In the genomic region with DNA sequence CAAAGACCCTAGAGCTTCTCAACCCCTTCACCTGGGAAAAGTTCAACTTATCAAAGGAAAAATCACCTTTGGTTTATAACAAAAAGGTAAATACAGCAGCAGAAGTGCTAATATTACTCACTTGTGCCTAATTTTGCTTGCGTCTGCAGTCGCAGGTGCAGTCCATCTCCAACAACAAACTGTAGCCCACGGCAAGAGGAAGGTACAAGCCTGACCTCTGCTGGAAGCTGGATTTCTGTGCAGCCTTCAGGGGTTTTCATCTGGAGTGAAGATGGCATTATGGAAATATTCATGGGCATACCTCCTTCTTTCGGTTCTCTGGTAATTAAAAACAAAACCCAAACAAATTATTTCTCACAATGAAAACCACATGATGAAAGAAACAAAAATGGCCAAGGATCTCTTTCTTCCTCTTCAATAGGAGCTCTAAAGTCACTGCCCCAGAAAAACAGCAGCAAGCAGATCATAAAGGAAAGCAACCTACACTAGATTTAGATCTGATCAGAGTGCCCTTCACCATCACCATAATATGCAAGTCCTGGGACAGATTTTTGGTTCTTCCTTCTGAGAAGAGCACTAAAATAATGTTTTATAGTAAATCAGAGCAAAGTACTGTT, we compare ENCODE assay signal across 8 cellular contexts. TPM values are rescaled to one million over a fixed set of nuclear protein-coding genes. Genes with fewer than 3 reads are reported as not detected.
DNase-seq lines count a peak whose midpoint lies in the region; ATAC-seq and TF ChIP-seq lines count a peak whose summit lies in the region.

No MANE protein-coding gene starts in this region.

- TF ChIP-seq CTCF in OCI-LY7 (conservative IDR thresholded peaks at IDR 0.05; ENCODE audit: low read length) = peak; percentile 87
- peak; percentile 62 for TF ChIP-seq CTCF in colonic mucosa (IDR thresholded peaks at IDR 0.05)

- no peak overlapping the region for H3K9ac ChIP-seq in colonic mucosa (ENCODE audit: low read depth in 2 of 2, low read length in 2 of 2)

- no peaks in the 10 kb centered on the region for H3K27me3 ChIP-seq in colonic mucosa

- POLR2A ChIA-PET in OCI-LY7 (lab: Charles Lee) = interaction anchor here (0.6 kb wide), 1 partner anchor 148 kb away, joined by 3 read pairs; no protein-coding TSS in a partner anchor

- H3K27me3 Mint-ChIP-seq in activated CD4-positive, alpha-beta T cell treated with anti-CD3 and anti-CD28 coated beads, Interleukin-2, amount 10 ng/mL, durations not matched to agents 24 days and 14 days = no peaks in the 10 kb centered on the region
- H3K27me3 Mint-ChIP-seq in activated T-helper 17 cell treated with anti-CD3 and anti-CD28 coated beads, Interleukin-2, amount 50 U/mL, for 72 hours = no peaks in the 10 kb centered on the region

- H3K4me1 Mint-ChIP-seq in activated CD4-positive, alpha-beta T cell treated with anti-CD3 and anti-CD28 coated beads, Interleukin-2, amount 10 ng/mL, durations not matched to agents 24 days and 14 days = peaks cover 4% of the 10 kb centered on the region
- peaks cover 5% of the 10 kb centered on the region for H3K4me1 Mint-ChIP-seq in activated T-helper 17 cell treated with anti-CD3 and anti-CD28 coated beads, Interleukin-2, amount 50 U/mL, for 72 hours

- H3K9me3 Mint-ChIP-seq in activated CD4-positive, alpha-beta T cell treated with anti-CD3 and anti-CD28 coated beads, Interleukin-2, amount 10 ng/mL, durations not matched to agents 24 days and 14 days = no peaks in the 10 kb centered on the region
- H3K9me3 Mint-ChIP-seq in activated T-helper 17 cell treated with anti-CD3 and anti-CD28 coated beads, Interleukin-2, amount 50 U/mL, for 72 hours = no peaks in the 10 kb centered on the region

- peak; percentile 67 for ATAC-seq in GM21381 (IDR thresholded peaks at IDR 0.05; ENCODE audit: unreplicated experiment)
- ATAC-seq in HG03520 (IDR thresholded peaks at IDR 0.05; ENCODE audit: unreplicated experiment) = peak; percentile 88
- ATAC-seq in activated T-helper 17 cell treated with anti-CD3 and anti-CD28 coated beads, Interleukin-2, amount 50 U/mL, for 72 hours (replicated peaks) = no peak

- H3K4me3 Mint-ChIP-seq in activated CD4-positive, alpha-beta T cell treated with anti-CD3 and anti-CD28 coated beads, Interleukin-2, amount 10 ng/mL, durations not matched to agents 24 days and 14 days = no peak overlapping the region
- no peak overlapping the region for H3K4me3 Mint-ChIP-seq in activated T-helper 17 cell treated with anti-CD3 and anti-CD28 coated beads, Interleukin-2, amount 50 U/mL, for 72 hours

- intact Hi-C loops in activated CD4-positive, alpha-beta T cell treated with anti-CD3 and anti-CD28 coated beads, Interleukin-2, amount 10 ng/mL, durations not matched to agents 24 days and 14 days (cut with micrococcal nuclease) = no loop called here
- intact Hi-C loops in OCI-LY7 (cut with micrococcal nuclease; ENCODE audit: unreplicated experiment) (loop anchor here (5.0 kb wide), 1 partner anchor 806 kb away; no protein-coding TSS in a partner anchor), colonic mucosa (cut with DNase I) (loop anchor here (2.0 to 10.0 kb wide), 2 partner anchors 693 to 787 kb away; a partner anchor contains a TSS)

- H3K4me3 ChIP-seq in OCI-LY7 (ENCODE audit: low read depth, low read length, poor library complexity, severe bottlenecking) (no peak overlapping the region), colonic mucosa (no peak overlapping the region)

- peaks cover 4% of the 10 kb centered on the region; the same call in 1 of the 2 replicates for H3K79me2 ChIP-seq in OCI-LY7 (ENCODE audit: insufficient read depth, low read depth, low read length)

- no peaks in the 10 kb centered on the region for H3K9me2 ChIP-seq in OCI-LY7 (ENCODE audit: insufficient read depth, low read length)

- CTCF ChIA-PET in OCI-LY7 (lab: Charles Lee; ENCODE audit: unreplicated experiment) = interaction anchor here (1.1 to 1.4 kb wide), 2 partner anchors 8 to 787 kb away, joined by 3 to 7 read pairs; a partner anchor contains a TSS

- H3K36me3 Mint-ChIP-seq in activated CD4-positive, alpha-beta T cell treated with anti-CD3 and anti-CD28 coated beads, Interleukin-2, amount 10 ng/mL, durations not matched to agents 24 days and 14 days (ENCODE audit: low read depth) = peaks cover 9% of the 10 kb centered on the region
- H3K36me3 Mint-ChIP-seq in activated T-helper 17 cell treated with anti-CD3 and anti-CD28 coated beads, Interleukin-2, amount 50 U/mL, for 72 hours (ENCODE audit: low read depth) = peaks cover 47% of the 10 kb centered on the region

- H4K20me1 ChIP-seq in OCI-LY7 (ENCODE audit: insufficient read depth, low read length) = peaks cover 4% of the 10 kb centered on the region; the same call in 1 of the 2 replicates

- H3K36me3 ChIP-seq in OCI-LY7 (ENCODE audit: insufficient read depth, low read length) (peaks cover 50% of the 10 kb centered on the region; the same call in 1 of the 2 replicates), colonic mucosa (no peaks in the 10 kb centered on the region)

- H2AFZ ChIP-seq in OCI-LY7 (ENCODE audit: low read length) = no peak overlapping the region

- H3K9me3 ChIP-seq in OCI-LY7 (ENCODE audit: low read length) (no peaks in the 10 kb centered on the region), colonic mucosa (no peaks in the 10 kb centered on the region)

- no peak overlapping the region for H3K27ac ChIP-seq in OCI-LY7 (ENCODE audit: low read depth, low read length, poor library complexity, severe bottlenecking)
- H3K27ac ChIP-seq in colonic mucosa = no peak overlapping the region

- H3K27ac Mint-ChIP-seq in activated CD4-positive, alpha-beta T cell treated with anti-CD3 and anti-CD28 coated beads, Interleukin-2, amount 10 ng/mL, durations not matched to agents 24 days and 14 days = no peak overlapping the region
- H3K27ac Mint-ChIP-seq in activated T-helper 17 cell treated with anti-CD3 and anti-CD28 coated beads, Interleukin-2, amount 50 U/mL, for 72 hours = no peak overlapping the region

- BruUV-seq in OCI-LY7 (replicated peaks; lab: Mats Ljungman, UMichigan) = no TSS peak

- H3K4me1 ChIP-seq in OCI-LY7 (ENCODE audit: insufficient read depth, low read length, poor library complexity, severe bottlenecking) (peaks cover 7% of the 10 kb centered on the region), colonic mucosa (no peaks in the 10 kb centered on the region)

- peak; percentile 72 for DNase-seq in activated CD4-positive, alpha-beta T cell treated with anti-CD3 and anti-CD28 coated beads, Interleukin-2, amount 10 ng/mL, durations not matched to agents 24 days and 14 days
- no peak for DNase-seq in activated CD4-positive, alpha-beta T cell treated with anti-CD3 and anti-CD28 coated beads for 1 hour
- DNase-seq in OCI-LY7 (ENCODE audit: low spot score) = peak; percentile 67
- DNase-seq in colonic mucosa = peak; percentile 38
- peak; percentile 75 for DNase-seq in medulla oblongata (ENCODE audit: extremely low spot score)

- no peak overlapping the region for H3K4me2 ChIP-seq in OCI-LY7 (ENCODE audit: low read length)

RNA-seq across cellular contexts. Expression of a gene that starts 7.8 kb away (rescaled TPM):
- 8.6 and 9.3 TPM in 2 replicates for total RNA-seq in activated CD4-positive, alpha-beta T cell treated with anti-CD3 and anti-CD28 coated beads, Interleukin-2, amount 10 ng/mL, durations not matched to agents 24 days and 14 days
- 14.9 and 15.1 TPM in 2 replicates for total RNA-seq in OCI-LY7 (2014; rRNA removed; shearing (Covaris generic))
- total RNA-seq in OCI-LY7 (2022) (10.4 and 11.0 TPM in 2 replicates), colonic mucosa (1 to 10 TPM; 3.6 to 3.8 TPM)
- 10 to 100 TPM in 1 of 2 donors, 1 to 10 TPM in 1; 6.2 to 11.0 TPM for total RNA-seq in activated T-helper 17 cell treated with anti-CD3 and anti-CD28 coated beads, Interleukin-2, amount 50 U/mL, for 72 hours

RNA-seq across cellular contexts. Expression of a gene that starts 9.7 kb away (rescaled TPM):
- 5.6 and 6.2 TPM in 2 replicates for total RNA-seq in activated CD4-positive, alpha-beta T cell treated with anti-CD3 and anti-CD28 coated beads, Interleukin-2, amount 10 ng/mL, durations not matched to agents 24 days and 14 days
- total RNA-seq in OCI-LY7 (2014; rRNA removed; shearing (Covaris generic)) = 21.4 and 25.6 TPM in 2 replicates
- total RNA-seq in OCI-LY7 (2022) = 24.4 and 25.2 TPM in 2 replicates
- 10 to 100 TPM; 20.3 to 29.6 TPM for total RNA-seq in colonic mucosa
- 1 to 10 TPM; 7.6 to 8.9 TPM for total RNA-seq in activated T-helper 17 cell treated with anti-CD3 and anti-CD28 coated beads, Interleukin-2, amount 50 U/mL, for 72 hours
